Comparison of ENCODE assay signal across 8 cellular contexts in the genomic region with DNA sequence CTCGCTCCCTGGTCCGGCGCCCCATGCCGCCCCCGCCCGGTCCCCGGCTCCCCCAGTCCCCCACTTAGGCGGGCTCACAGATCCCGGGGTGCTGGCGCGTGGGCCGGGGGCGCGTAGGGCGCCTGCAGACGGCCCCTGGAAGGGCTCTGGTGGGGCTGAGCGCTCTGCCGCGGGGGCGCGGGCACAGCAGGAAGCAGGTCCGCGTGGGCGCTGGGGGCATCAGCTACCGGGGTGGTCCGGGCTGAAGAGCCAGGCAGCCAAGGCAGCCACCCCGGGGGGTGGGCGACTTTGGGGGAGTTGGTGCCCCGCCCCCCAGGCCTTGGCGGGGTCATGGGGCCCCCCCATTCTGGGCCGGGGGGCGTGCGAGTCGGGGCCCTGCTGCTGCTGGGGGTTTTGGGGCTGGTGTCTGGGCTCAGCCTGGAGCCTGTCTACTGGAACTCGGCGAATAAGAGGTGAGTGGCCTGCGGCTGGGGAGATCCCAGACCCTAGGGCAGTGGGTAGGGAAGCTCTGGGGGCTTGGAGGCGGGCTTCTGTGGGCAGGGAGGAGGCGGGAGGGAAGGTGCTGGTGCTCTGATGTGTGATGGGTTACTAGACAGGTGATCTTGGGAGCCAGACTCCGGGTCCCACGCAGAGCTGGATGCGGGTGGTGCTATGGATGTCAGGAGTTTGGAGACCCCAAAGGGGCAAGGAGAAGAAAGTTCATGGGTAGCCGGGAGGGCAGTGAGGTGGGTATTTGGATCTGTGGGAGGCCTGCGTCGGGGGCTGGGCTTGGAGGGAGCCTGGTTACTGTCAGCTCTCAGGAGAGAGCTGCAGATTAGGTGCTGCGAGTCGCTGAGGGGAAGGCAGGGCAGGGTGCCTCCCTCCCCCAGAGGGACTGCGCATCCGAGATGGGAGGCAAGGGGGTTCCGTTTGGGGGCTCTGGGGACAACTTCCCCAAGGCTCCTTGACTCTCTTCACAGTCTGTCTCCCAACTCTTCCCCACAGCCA. TPM values are rescaled to one million over a fixed set of nuclear protein-coding genes. Genes with fewer than 3 reads are reported as not detected.
DNase-seq lines count a peak whose midpoint lies in the region; ATAC-seq and TF ChIP-seq lines count a peak whose summit lies in the region.

No MANE protein-coding gene starts in this region.

- intact Hi-C loops in breast epithelium (cut with DNase I; ENCODE audit: low total_unique reads) (no loop called here), right lobe of liver (cut with DNase I) (no loop called here), tibial artery (cut with DNase I; ENCODE audit: low total_unique reads) (no loop called here)

- DNase-seq in activated CD8-positive, alpha-beta memory T cell treated with anti-CD3 and anti-CD28 coated beads, Interleukin-2, amount 10 ng/mL, durations not matched to agents 7 days and 5 days, result no peak
- no peak for DNase-seq in activated CD8-positive, alpha-beta memory T cell treated with anti-CD3 and anti-CD28 coated beads for 24 hours
- DNase-seq in breast epithelium (ENCODE audit: low spot score in 2 of 2) (no peak), right lobe of liver (no peak), tibial artery (no peak), NK-92 (lab: John Stamatoyannopoulos, UW; ENCODE audit: unreplicated experiment) (no peak), SHP77 (lab: John Stamatoyannopoulos, UW) (no peak)

- peak; percentile 34 for ATAC-seq in activated CD8-positive, alpha-beta memory T cell treated with anti-CD3 and anti-CD28 coated beads, Interleukin-2, amount 10 ng/mL, durations not matched to agents 7 days and 5 days
- ATAC-seq in right lobe of liver (no peak), GM19452 (IDR thresholded peaks at IDR 0.05; ENCODE audit: unreplicated experiment) (no peak)

- H3K36me3 Mint-ChIP-seq in activated CD8-positive, alpha-beta memory T cell treated with anti-CD3 and anti-CD28 coated beads, Interleukin-2, amount 10 ng/mL, durations not matched to agents 7 days and 5 days, result peaks cover 6% of the 10 kb centered on the region

- H3K36me3 ChIP-seq in breast epithelium (no peaks in the 10 kb centered on the region), right lobe of liver (peaks cover 0 to 6% (median 0%) of the 10 kb centered on the region in 4 donors), tibial artery (peaks cover 19 to 26% (median 25%) of the 10 kb centered on the region in 3 donors)

- peaks cover 16% of the 10 kb centered on the region for H3K4me1 Mint-ChIP-seq in activated CD8-positive, alpha-beta memory T cell treated with anti-CD3 and anti-CD28 coated beads, Interleukin-2, amount 10 ng/mL, durations not matched to agents 7 days and 5 days

- H3K4me3 ChIP-seq in breast epithelium, result peak overlapping the region; percentile 29 to 81 (median 71)
- H3K4me3 ChIP-seq in right lobe of liver, result peak overlapping the region; percentile 9 to 14 (median 13)
- H3K4me3 ChIP-seq in tibial artery, result peak overlapping the region; percentile 3 to 36

- no peak overlapping the region for H3K27ac Mint-ChIP-seq in activated CD8-positive, alpha-beta memory T cell treated with anti-CD3 and anti-CD28 coated beads, Interleukin-2, amount 10 ng/mL, durations not matched to agents 7 days and 5 days

- TF ChIP-seq CTCF in breast epithelium (IDR thresholded peaks at IDR 0.05), result no peak
- no peak for TF ChIP-seq CTCF in right lobe of liver (IDR thresholded peaks at IDR 0.05)
- TF ChIP-seq CTCF in tibial artery (IDR thresholded peaks at IDR 0.05), result no peak

- no peak for TF ChIP-seq POLR2A in breast epithelium (IDR thresholded peaks at IDR 0.05)
- no peak for TF ChIP-seq POLR2A in right lobe of liver (IDR thresholded peaks at IDR 0.05)

- peaks cover 0 to 2% of the 10 kb centered on the region in 2 donors for H3K27me3 ChIP-seq in breast epithelium
- H3K27me3 ChIP-seq in right lobe of liver, result no peaks in the 10 kb centered on the region
- H3K27me3 ChIP-seq in tibial artery, result peaks cover 0 to 86% of the 10 kb centered on the region in 2 donors

- H3K27ac ChIP-seq in breast epithelium (no peak overlapping the region), right lobe of liver (no peak overlapping the region), tibial artery (no peak overlapping the region)

- no peak overlapping the region for H3K4me3 Mint-ChIP-seq in activated CD8-positive, alpha-beta memory T cell treated with anti-CD3 and anti-CD28 coated beads, Interleukin-2, amount 10 ng/mL, durations not matched to agents 7 days and 5 days

- H3K27me3 Mint-ChIP-seq in activated CD8-positive, alpha-beta memory T cell treated with anti-CD3 and anti-CD28 coated beads, Interleukin-2, amount 10 ng/mL, durations not matched to agents 7 days and 5 days, result peaks cover 42% of the 10 kb centered on the region

- CTCF ChIA-PET in activated CD8-positive, alpha-beta memory T cell treated with anti-CD3 and anti-CD28 coated beads, Interleukin-2, amount 10 ng/mL, durations not matched to agents 7 days and 5 days (lab: Charles Lee), result interaction anchor here (1.0 to 2.9 kb wide), 4 partner anchors 11 to 18 kb away, joined by 3 to 12 read pairs (median 10); partner anchors contain the start of genes DNAH2, TP53 and WRAP53

- H3K4me1 ChIP-seq in breast epithelium (peaks cover 0 to 2% of the 10 kb centered on the region in 2 donors), right lobe of liver (no peaks in the 10 kb centered on the region), tibial artery (peaks cover 0 to 18% (median 14%) of the 10 kb centered on the region in 4 donors)

- H3K9me3 ChIP-seq in breast epithelium, result no peaks in the 10 kb centered on the region
- no peaks in the 10 kb centered on the region for H3K9me3 ChIP-seq in right lobe of liver
- no peaks in the 10 kb centered on the region for H3K9me3 ChIP-seq in tibial artery

- 9% methylated on average over 19 of the region's 50 CpGs for WGBS in right lobe of liver (ENCODE audit: insufficient coverage, low coverage, low lambda C conversion rate, missing lambda C conversion rate)

- H3K9me3 Mint-ChIP-seq in activated CD8-positive, alpha-beta memory T cell treated with anti-CD3 and anti-CD28 coated beads, Interleukin-2, amount 10 ng/mL, durations not matched to agents 7 days and 5 days (ENCODE audit: low read depth), result no peaks in the 10 kb centered on the region

RNA-seq across cellular contexts. Expression of gene EFNB3, which starts 0.6 kb away (rescaled TPM):
- not detected for total RNA-seq in activated CD8-positive, alpha-beta memory T cell treated with anti-CD3 and anti-CD28 coated beads, Interleukin-2, amount 10 ng/mL, durations not matched to agents 7 days and 5 days
- total RNA-seq in breast epithelium (1 to 10 TPM in 2 of 3 donors, under 1 TPM in 1; 0.48 to 5.7 (median 3.3) TPM), right lobe of liver (1 to 10 TPM in 1 of 6 experiments, under 1 TPM in 5; 0.26 to 1.1 (median 0.83) TPM)

RNA-seq across cellular contexts. Expression of gene DNAH2, which starts 12.0 kb away (rescaled TPM):
- not detected for total RNA-seq in activated CD8-positive, alpha-beta memory T cell treated with anti-CD3 and anti-CD28 coated beads, Interleukin-2, amount 10 ng/mL, durations not matched to agents 7 days and 5 days
- total RNA-seq in breast epithelium (1 to 10 TPM in 1 of 3 donors, under 1 TPM in 2; 0.16 to 1.5 (median 0.98) TPM), right lobe of liver (under 1 TPM; 0.12 to 0.38 (median 0.27) TPM)

RNA-seq across cellular contexts. Expression of gene WRAP53, which starts 17.3 kb away (rescaled TPM):
- total RNA-seq in activated CD8-positive, alpha-beta memory T cell treated with anti-CD3 and anti-CD28 coated beads, Interleukin-2, amount 10 ng/mL, durations not matched to agents 7 days and 5 days, result 10 to 100 TPM; 28.0 to 29.0 TPM
- total RNA-seq in breast epithelium (1 to 10 TPM; 3.6 to 5.4 (median 4.2) TPM), right lobe of liver (1 to 10 TPM; 1.9 to 3.8 (median 3.0) TPM)

RNA-seq across cellular contexts. Expression of gene TP53, which starts 18.3 kb away (rescaled TPM):
- 100 to 1,000 TPM; 137 to 171 TPM for total RNA-seq in activated CD8-positive, alpha-beta memory T cell treated with anti-CD3 and anti-CD28 coated beads, Interleukin-2, amount 10 ng/mL, durations not matched to agents 7 days and 5 days
- total RNA-seq in breast epithelium (10 to 100 TPM; 23.9 to 31.9 (median 24.2) TPM), right lobe of liver (10 to 100 TPM; 12.9 to 30.0 (median 23.0) TPM)

RNA-seq across cellular contexts. Expression of gene ATP1B2, which starts 54.8 kb away (rescaled TPM):
- total RNA-seq in activated CD8-positive, alpha-beta memory T cell treated with anti-CD3 and anti-CD28 coated beads, Interleukin-2, amount 10 ng/mL, durations not matched to agents 7 days and 5 days, result under 1 TPM in 1 of 2 experiments, not detected in 1; 0.47 TPM
- total RNA-seq in breast epithelium (1 to 10 TPM in 1 of 3 donors, under 1 TPM in 2; 0.16 to 1.2 (median 0.98) TPM), right lobe of liver (1 to 10 TPM in 3 of 6 experiments, under 1 TPM in 3; 0.43 to 1.7 (median 0.91) TPM)

Comparison
In these comparisons a context has a peak if more than half of its experiments do, and no peak if none do; other contexts are left out.
1. H3K4me3 ChIP-seq: peak in every context shown above with its lines; median percentile 71 in breast epithelium; 20 in tibial artery; 13 in right lobe of liver.
2. RNA of gene WRAP53, which starts 17.3 kb away (total RNA-seq): 28.0 to 29.0 TPM in activated CD8-positive, alpha-beta memory T cell treated with anti-CD3 and anti-CD28 coated beads, Interleukin-2, amount 10 ng/mL, durations not matched to agents 7 days and 5 days; 3.6 to 5.4 TPM in breast epithelium and 1.9 to 3.8 TPM in right lobe of liver; every median in the first group is over 4 times any median in the second.